Comparison of ENCODE assay signal across 14 cellular contexts in genomic region chr16:84833142-84833495, GRCh38. TPM values are rescaled to one million over a fixed set of nuclear protein-coding genes. Genes with fewer than 3 reads are reported as not detected.
DNase-seq lines count a peak whose midpoint lies in the region; ATAC-seq and TF ChIP-seq lines count a peak whose summit lies in the region.
"Had no signal": no experiment of that assay in that cellular context is flagged by ENCODE, and none has a peak within 500 bp of the region (broad histone marks: within the 10 kb centered on the region; RNA-seq: fewer than 3 reads in every experiment).

No MANE protein-coding gene starts in this region.

- H3K4me1 Mint-ChIP-seq in stimulated activated effector memory CD8-positive, alpha-beta T cell treated with anti-CD3 and anti-CD28 coated beads, Interleukin-12 subunit alpha, Interleukin-12 subunit beta, amount 100 ng/mL, for 72 hours = peaks cover 5% of the 10 kb centered on the region

- no peaks in the 10 kb centered on the region for H3K9me3 ChIP-seq in lower lobe of right lung

- no peak overlapping the region; the same call in 1 of the 2 replicates for H2AFZ ChIP-seq in KMS-11 (ENCODE audit: low read depth)

- H3K4me2 ChIP-seq in KMS-11 = peak overlapping the region; percentile 29; the same call in 1 of the 2 replicates

- TF ChIP-seq CTCF in KMS-11 (conservative IDR thresholded peaks at IDR 0.05; ENCODE audit: low read depth, low read length) = no peak
- TF ChIP-seq CTCF in lower lobe of right lung (IDR thresholded peaks at IDR 0.05) = no peak

- ATAC-seq in lower lobe of right lung = no peak
- no peak for ATAC-seq in stimulated activated effector memory CD8-positive, alpha-beta T cell treated with anti-CD3 and anti-CD28 coated beads, Interleukin-12 subunit alpha, Interleukin-12 subunit beta, amount 100 ng/mL, for 72 hours
- no peak for ATAC-seq in GM18909 (IDR thresholded peaks at IDR 0.05; ENCODE audit: poor library complexity, unreplicated experiment)
- ATAC-seq: activated CD4-positive, CD25-positive, alpha-beta regulatory T cell treated with anti-CD3 and anti-CD28 coated beads, Interleukin-2, amount 50 U/mL, for 24 hours; SK-N-SH treated with all-trans-retinoic acid at 6 μM for 48 hours had no signal

- DNase-seq in lower lobe of right lung = no peak
- DNase-seq in stimulated activated effector memory CD8-positive, alpha-beta T cell treated with anti-CD3 and anti-CD28 coated beads, Interleukin-12 subunit alpha, Interleukin-12 subunit beta, amount 100 ng/mL, for 72 hours (ENCODE audit: low spot score in 2 of 2) = no peak
- DNase-seq in NCI-H1436 treated with DMSO at 0.1 percent for 48 hours (lab: John Stamatoyannopoulos, UW) = no peak
- no peak for DNase-seq in activated CD4-positive, CD25-positive, alpha-beta regulatory T cell treated with anti-CD3 and anti-CD28 coated beads, Interleukin-2, amount 50 U/mL, for 72 hours
- DNase-seq in NK-92 (lab: John Stamatoyannopoulos, UW; ENCODE audit: unreplicated experiment) = no peak
- DNase-seq: activated T-cell treated with anti-CD3 and anti-CD28 coated beads, Interleukin-2, amount 50 U/mL, for 24 hours; Kasumi-1; stimulated activated CD4-positive, alpha-beta T cell treated with anti-CD3 and anti-CD28 coated beads, Interleukin-12 subunit alpha, Interleukin-12 subunit beta, amount 100 ng/mL, for 4 hours had no signal

- H3K4me3 ChIP-seq in KMS-11 (IDR thresholded peaks at IDR 0.05; ENCODE audit: insufficient read depth, low read depth, low read length) (no peak overlapping the region), lower lobe of right lung (peak overlapping the region; percentile 28)

- H3K36me3 Mint-ChIP-seq in stimulated activated effector memory CD8-positive, alpha-beta T cell treated with anti-CD3 and anti-CD28 coated beads, Interleukin-12 subunit alpha, Interleukin-12 subunit beta, amount 100 ng/mL, for 72 hours = no peaks in the 10 kb centered on the region

- H3K4me1 ChIP-seq in KMS-11 (ENCODE audit: low read depth, poor library complexity, severe bottlenecking) (no peaks in the 10 kb centered on the region), lower lobe of right lung (peaks cover 31% of the 10 kb centered on the region)

- no peaks in the 10 kb centered on the region for H3K36me3 ChIP-seq in KMS-11 (ENCODE audit: insufficient read depth)
- no peaks in the 10 kb centered on the region for H3K36me3 ChIP-seq in lower lobe of right lung

- H3K9me3 Mint-ChIP-seq in stimulated activated effector memory CD8-positive, alpha-beta T cell treated with anti-CD3 and anti-CD28 coated beads, Interleukin-12 subunit alpha, Interleukin-12 subunit beta, amount 100 ng/mL, for 72 hours = no peaks in the 10 kb centered on the region
- H3K9me3 Mint-ChIP-seq: activated T-cell treated with anti-CD3 and anti-CD28 coated beads, Interleukin-2, amount 50 U/mL, for 24 hours had no signal

- H3K27me3 ChIP-seq in KMS-11 (ENCODE audit: insufficient read depth, low read depth) (peaks cover 96% of the 10 kb centered on the region), lower lobe of right lung (ENCODE audit: low read depth) (no peaks in the 10 kb centered on the region)

- intact Hi-C loops in lower lobe of right lung (cut with DNase I) = no loop called here

- peak overlapping the region; percentile 73 for H3K27ac Mint-ChIP-seq in stimulated activated effector memory CD8-positive, alpha-beta T cell treated with anti-CD3 and anti-CD28 coated beads, Interleukin-12 subunit alpha, Interleukin-12 subunit beta, amount 100 ng/mL, for 72 hours
- H3K27ac Mint-ChIP-seq: activated T-cell treated with anti-CD3 and anti-CD28 coated beads, Interleukin-2, amount 50 U/mL, for 24 hours had no signal

- H3K4me3 Mint-ChIP-seq in stimulated activated effector memory CD8-positive, alpha-beta T cell treated with anti-CD3 and anti-CD28 coated beads, Interleukin-12 subunit alpha, Interleukin-12 subunit beta, amount 100 ng/mL, for 72 hours = no peak overlapping the region
- H3K4me3 Mint-ChIP-seq: activated T-cell treated with anti-CD3 and anti-CD28 coated beads, Interleukin-2, amount 50 U/mL, for 24 hours had no signal

- H3K27ac ChIP-seq in KMS-11 (no peak overlapping the region), cingulate gyrus (ENCODE audit: low read depth, low read length) (peak overlapping the region; percentile 83), lower lobe of right lung (peak overlapping the region; percentile 75)
- H3K27ac ChIP-seq: C4-2B had no signal

- H3K9ac ChIP-seq in KMS-11 = no peak overlapping the region

- H4K20me1 ChIP-seq in KMS-11 (ENCODE audit: insufficient read depth) = no peaks in the 10 kb centered on the region

- H3K79me2 ChIP-seq in KMS-11 (ENCODE audit: insufficient read depth, low read depth) = no peaks in the 10 kb centered on the region

RNA-seq across cellular contexts. Expression of gene CRISPLD2, which starts 13.3 kb away (rescaled TPM):
- 34.9 TPM for total RNA-seq in lower lobe of right lung
